In the genomic region with DNA sequence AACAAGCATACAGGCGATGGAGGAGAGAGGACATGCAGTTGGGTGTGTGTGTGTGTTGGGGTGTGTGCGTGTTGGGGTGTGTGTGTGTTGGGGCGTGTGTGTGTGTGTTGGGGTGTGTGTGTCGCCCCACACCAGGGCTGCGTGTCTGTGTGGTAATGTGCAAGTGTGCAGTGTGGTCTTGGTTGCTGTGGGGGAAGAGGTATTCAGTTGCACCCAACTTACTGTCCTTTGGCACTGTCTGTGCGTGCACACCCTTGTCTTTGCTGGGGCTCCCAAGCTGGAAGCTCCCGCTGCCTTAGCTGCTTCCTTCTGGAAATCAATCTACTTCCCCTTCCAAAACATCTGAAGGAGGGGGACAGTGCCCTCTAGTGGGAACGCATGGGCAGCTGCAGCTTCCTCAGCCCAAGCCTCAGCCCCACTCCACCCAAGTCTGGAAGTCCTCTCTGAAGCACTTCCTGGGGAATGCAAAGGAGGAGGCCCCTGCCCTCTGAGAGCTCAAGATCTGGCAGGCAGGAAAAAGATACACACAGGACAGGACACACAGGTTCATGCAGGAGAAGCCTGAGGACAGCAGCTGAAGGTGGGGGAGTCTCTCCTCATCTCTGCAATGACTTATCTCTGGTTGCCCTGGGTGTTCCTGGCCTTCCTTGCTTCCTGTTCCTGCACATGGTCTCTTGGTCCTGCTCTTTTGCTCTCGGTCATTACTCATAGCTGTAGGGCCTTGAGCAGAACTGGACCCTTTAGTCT, we compare ENCODE assay signal across 2 cellular contexts.
A peak's percentile ranks its signal among the peaks of the same experiment; 100 is the strongest.
TF ChIP-seq lines count a peak whose summit lies in the region.

No MANE protein-coding gene starts in this region.

TF ChIP-seq in WTC11, 78 proteins besides CTCF, POLR2A, EP300 and RAD21:
- TF ChIP-seq SP1 (CRISPR knock-in tag; conservative IDR thresholded peaks at IDR 0.05) (0 out of 2 replicates have a peak, but pooled peaks have one; percentile 21), FOXP1 (CRISPR knock-in tag; IDR thresholded peaks at IDR 0.05; ENCODE audit: borderline replicate concordance) (0 out of 2 replicates have a peak, but pooled peaks have one; percentile 37), MAX (CRISPR knock-in tag; IDR thresholded peaks at IDR 0.05) (no peak), NFE2L1 (CRISPR knock-in tag; IDR thresholded peaks at IDR 0.05) (no peak)
- TF ChIP-seq, protein P1, sequence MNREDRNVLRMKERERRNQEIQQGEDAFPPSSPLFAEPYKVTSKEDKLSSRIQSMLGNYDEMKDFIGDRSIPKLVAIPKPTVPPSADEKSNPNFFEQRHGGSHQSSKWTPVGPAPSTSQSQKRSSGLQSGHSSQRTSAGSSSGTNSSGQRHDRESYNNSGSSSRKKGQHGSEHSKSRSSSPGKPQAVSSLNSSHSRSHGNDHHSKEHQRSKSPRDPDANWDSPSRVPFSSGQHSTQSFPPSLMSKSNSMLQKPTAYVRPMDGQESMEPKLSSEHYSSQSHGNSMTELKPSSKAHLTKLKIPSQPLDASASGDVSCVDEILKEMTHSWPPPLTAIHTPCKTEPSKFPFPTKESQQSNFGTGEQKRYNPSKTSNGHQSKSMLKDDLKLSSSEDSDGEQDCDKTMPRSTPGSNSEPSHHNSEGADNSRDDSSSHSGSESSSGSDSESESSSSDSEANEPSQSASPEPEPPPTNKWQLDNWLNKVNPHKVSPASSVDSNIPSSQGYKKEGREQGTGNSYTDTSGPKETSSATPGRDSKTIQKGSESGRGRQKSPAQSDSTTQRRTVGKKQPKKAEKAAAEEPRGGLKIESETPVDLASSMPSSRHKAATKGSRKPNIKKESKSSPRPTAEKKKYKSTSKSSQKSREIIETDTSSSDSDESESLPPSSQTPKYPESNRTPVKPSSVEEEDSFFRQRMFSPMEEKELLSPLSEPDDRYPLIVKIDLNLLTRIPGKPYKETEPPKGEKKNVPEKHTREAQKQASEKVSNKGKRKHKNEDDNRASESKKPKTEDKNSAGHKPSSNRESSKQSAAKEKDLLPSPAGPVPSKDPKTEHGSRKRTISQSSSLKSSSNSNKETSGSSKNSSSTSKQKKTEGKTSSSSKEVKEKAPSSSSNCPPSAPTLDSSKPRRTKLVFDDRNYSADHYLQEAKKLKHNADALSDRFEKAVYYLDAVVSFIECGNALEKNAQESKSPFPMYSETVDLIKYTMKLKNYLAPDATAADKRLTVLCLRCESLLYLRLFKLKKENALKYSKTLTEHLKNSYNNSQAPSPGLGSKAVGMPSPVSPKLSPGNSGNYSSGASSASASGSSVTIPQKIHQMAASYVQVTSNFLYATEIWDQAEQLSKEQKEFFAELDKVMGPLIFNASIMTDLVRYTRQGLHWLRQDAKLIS (CRISPR knock-in tag; IDR thresholded peaks at IDR 0.05; ENCODE audit: borderline replicate concordance) = no peak

TF ChIP-seq in HepG2, 621 proteins besides CTCF, POLR2A, EP300 and RAD21 (continues in another document):
- TF ChIP-seq ZNF274 (CRISPR knock-in tag; IDR thresholded peaks at IDR 0.05) (no peak), ZBTB20 (CRISPR knock-in tag; IDR thresholded peaks at IDR 0.05; ENCODE audit: borderline replicate concordance, low read depth) (no peak), ZNF12 (CRISPR knock-in tag; IDR thresholded peaks at IDR 0.05) (no peak), SOX6 (IDR thresholded peaks at IDR 0.05) (no peak), SOX6 (CRISPR knock-in tag; IDR thresholded peaks at IDR 0.05) (no peak), ZUFSP (CRISPR knock-in tag; IDR thresholded peaks at IDR 0.05; ENCODE audit: borderline replicate concordance) (no peak), ZBTB39 (CRISPR knock-in tag; IDR thresholded peaks at IDR 0.05) (no peak), ZNF770 (CRISPR knock-in tag; IDR thresholded peaks at IDR 0.05) (no peak), ZNF790 (CRISPR knock-in tag; IDR thresholded peaks at IDR 0.05; ENCODE audit: borderline replicate concordance) (no peak), ATAD3A (CRISPR knock-in tag; IDR thresholded peaks at IDR 0.05) (no peak), ZNF205 (CRISPR knock-in tag; IDR thresholded peaks at IDR 0.05) (no peak), SPEN (CRISPR knock-in tag; IDR thresholded peaks at IDR 0.05; ENCODE audit: low read depth) (no peak), ATM (IDR thresholded peaks at IDR 0.05; ENCODE audit: borderline replicate concordance) (no peak), ZNF687 (CRISPR knock-in tag; IDR thresholded peaks at IDR 0.05) (peak; percentile 25; the same call in 1 of the 2 replicates), ELF3 (CRISPR knock-in tag; IDR thresholded peaks at IDR 0.05) (0 out of 2 replicates have a peak, but pooled peaks have one; percentile 22), ATRX (CRISPR knock-in tag; IDR thresholded peaks at IDR 0.05; ENCODE audit: borderline replicate concordance) (no peak), RBM39 (IDR thresholded peaks at IDR 0.05; ENCODE audit: low read depth, low read length, poor library complexity, severe bottlenecking) (no peak), IKZF4 (CRISPR knock-in tag; IDR thresholded peaks at IDR 0.05; ENCODE audit: borderline replicate concordance, low read depth, not compliant biosample characterization) (no peak), ZNF605 (CRISPR knock-in tag; IDR thresholded peaks at IDR 0.05) (0 out of 2 replicates have a peak, but pooled peaks have one; percentile 38), RFX3 (CRISPR knock-in tag; IDR thresholded peaks at IDR 0.05) (no peak), ZNF891 (CRISPR knock-in tag; IDR thresholded peaks at IDR 0.05) (no peak), ZFP62 (CRISPR knock-in tag; IDR thresholded peaks at IDR 0.05) (no peak)
- TF ChIP-seq, protein P2, sequence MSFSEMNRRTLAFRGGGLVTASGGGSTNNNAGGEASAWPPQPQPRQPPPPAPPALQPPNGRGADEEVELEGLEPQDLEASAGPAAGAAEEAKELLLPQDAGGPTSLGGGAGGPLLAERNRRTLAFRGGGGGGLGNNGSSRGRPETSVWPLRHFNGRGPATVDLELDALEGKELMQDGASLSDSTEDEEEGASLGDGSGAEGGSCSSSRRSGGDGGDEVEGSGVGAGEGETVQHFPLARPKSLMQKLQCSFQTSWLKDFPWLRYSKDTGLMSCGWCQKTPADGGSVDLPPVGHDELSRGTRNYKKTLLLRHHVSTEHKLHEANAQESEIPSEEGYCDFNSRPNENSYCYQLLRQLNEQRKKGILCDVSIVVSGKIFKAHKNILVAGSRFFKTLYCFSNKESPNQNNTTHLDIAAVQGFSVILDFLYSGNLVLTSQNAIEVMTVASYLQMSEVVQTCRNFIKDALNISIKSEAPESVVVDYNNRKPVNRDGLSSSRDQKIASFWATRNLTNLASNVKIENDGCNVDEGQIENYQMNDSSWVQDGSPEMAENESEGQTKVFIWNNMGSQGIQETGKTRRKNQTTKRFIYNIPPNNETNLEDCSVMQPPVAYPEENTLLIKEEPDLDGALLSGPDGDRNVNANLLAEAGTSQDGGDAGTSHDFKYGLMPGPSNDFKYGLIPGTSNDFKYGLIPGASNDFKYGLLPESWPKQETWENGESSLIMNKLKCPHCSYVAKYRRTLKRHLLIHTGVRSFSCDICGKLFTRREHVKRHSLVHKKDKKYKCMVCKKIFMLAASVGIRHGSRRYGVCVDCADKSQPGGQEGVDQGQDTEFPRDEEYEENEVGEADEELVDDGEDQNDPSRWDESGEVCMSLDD (CRISPR knock-in tag; IDR thresholded peaks at IDR 0.05; ENCODE audit: borderline replicate concordance) = no peak
- TF ChIP-seq, protein P3, sequence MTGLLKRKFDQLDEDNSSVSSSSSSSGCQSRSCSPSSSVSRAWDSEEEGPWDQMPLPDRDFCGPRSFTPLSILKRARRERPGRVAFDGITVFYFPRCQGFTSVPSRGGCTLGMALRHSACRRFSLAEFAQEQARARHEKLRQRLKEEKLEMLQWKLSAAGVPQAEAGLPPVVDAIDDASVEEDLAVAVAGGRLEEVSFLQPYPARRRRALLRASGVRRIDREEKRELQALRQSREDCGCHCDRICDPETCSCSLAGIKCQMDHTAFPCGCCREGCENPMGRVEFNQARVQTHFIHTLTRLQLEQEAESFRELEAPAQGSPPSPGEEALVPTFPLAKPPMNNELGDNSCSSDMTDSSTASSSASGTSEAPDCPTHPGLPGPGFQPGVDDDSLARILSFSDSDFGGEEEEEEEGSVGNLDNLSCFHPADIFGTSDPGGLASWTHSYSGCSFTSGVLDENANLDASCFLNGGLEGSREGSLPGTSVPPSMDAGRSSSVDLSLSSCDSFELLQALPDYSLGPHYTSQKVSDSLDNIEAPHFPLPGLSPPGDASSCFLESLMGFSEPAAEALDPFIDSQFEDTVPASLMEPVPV (CRISPR knock-in tag; IDR thresholded peaks at IDR 0.05) = no peak
- TF ChIP-seq, protein P4, sequence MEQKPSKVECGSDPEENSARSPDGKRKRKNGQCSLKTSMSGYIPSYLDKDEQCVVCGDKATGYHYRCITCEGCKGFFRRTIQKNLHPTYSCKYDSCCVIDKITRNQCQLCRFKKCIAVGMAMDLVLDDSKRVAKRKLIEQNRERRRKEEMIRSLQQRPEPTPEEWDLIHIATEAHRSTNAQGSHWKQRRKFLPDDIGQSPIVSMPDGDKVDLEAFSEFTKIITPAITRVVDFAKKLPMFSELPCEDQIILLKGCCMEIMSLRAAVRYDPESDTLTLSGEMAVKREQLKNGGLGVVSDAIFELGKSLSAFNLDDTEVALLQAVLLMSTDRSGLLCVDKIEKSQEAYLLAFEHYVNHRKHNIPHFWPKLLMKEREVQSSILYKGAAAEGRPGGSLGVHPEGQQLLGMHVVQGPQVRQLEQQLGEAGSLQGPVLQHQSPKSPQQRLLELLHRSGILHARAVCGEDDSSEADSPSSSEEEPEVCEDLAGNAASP (CRISPR knock-in tag; IDR thresholded peaks at IDR 0.05; ENCODE audit: borderline replicate concordance) = no peak
